ENCODE assay signal across 8 cellular contexts in the genomic region with DNA sequence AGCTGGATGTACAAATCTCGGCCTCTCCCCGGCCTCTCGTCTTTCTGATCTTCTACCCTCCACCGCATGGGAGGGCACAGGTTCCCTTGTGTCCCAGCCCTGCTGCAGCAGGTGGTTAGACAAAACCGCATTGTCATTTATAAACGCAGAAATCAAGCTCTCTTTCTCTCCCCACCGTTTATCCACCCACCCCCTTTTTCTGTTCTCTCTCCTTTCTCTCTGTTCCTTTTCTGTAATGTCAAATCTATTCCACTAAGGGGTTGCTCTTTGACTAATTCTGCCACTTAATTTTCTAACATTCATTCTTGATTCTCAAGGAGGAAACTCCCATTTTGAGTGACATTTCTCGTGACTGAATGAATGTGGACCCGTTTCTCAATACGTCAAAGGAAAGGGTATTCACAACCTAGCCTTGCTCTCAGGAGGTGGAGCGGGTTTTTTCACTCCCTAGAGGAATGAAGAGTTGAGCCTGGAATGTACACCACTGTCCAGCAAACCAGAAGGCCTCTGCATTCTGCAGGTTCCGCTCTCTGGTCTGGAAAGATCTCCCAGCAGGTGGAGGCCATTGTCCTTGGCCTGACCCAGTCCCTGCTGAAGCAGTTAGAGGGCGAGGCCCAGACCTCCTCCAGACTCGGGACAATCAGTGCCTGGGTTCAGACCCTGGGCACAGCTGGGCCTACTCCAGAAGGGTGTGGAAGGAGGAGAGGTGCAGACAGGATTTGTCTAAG.
A peak's percentile ranks its signal among the peaks of the same experiment; 100 is the strongest.
DNase-seq lines count a peak whose midpoint lies in the region; ATAC-seq lines count a peak whose summit lies in the region.

No MANE protein-coding gene starts in this region.

- intact Hi-C loops in activated CD4-positive, alpha-beta T cell treated with anti-CD3 and anti-CD28 coated beads for 36 hours (cut with DNase I, micrococcal nuclease): loop anchor here (1.0 kb wide), 7 partner anchors 20 to 249 kb away; a partner anchor contains a TSS

- H3K4me3 Mint-ChIP-seq in activated CD4-positive, alpha-beta T cell treated with anti-CD3 and anti-CD28 coated beads for 36 hours: peak overlapping the region; percentile 50
- peak overlapping the region; percentile 80 for H3K4me3 Mint-ChIP-seq in T-helper 2 cell treated with Interferon-gamma antibody and Interleukin-4, amounts not matched to agents 5 μg/mL and 100 μg/mL, for 36 hours
- H3K4me3 Mint-ChIP-seq in naive thymus-derived CD8-positive, alpha-beta T cell: peak overlapping the region; percentile 46 to 78 (median 60)

- peaks cover 47% of the 10 kb centered on the region for H3K4me1 Mint-ChIP-seq in activated CD4-positive, alpha-beta T cell treated with anti-CD3 and anti-CD28 coated beads for 36 hours
- peaks cover 29% of the 10 kb centered on the region for H3K4me1 Mint-ChIP-seq in T-helper 2 cell treated with Interferon-gamma antibody and Interleukin-4, amounts not matched to agents 5 μg/mL and 100 μg/mL, for 36 hours (ENCODE audit: low read depth)
- H3K4me1 Mint-ChIP-seq in naive thymus-derived CD8-positive, alpha-beta T cell: peaks cover 8 to 35% (median 27%) of the 10 kb centered on the region in 4 donors

- H3K9me3 Mint-ChIP-seq in activated CD4-positive, alpha-beta T cell treated with anti-CD3 and anti-CD28 coated beads for 36 hours (ENCODE audit: low read depth): no peaks in the 10 kb centered on the region
- H3K9me3 Mint-ChIP-seq in T-helper 2 cell treated with Interferon-gamma antibody and Interleukin-4, amounts not matched to agents 5 μg/mL and 100 μg/mL, for 36 hours: no peaks in the 10 kb centered on the region
- H3K9me3 Mint-ChIP-seq in naive thymus-derived CD8-positive, alpha-beta T cell: no peaks in the 10 kb centered on the region

- H3K27me3 Mint-ChIP-seq in activated CD4-positive, alpha-beta T cell treated with anti-CD3 and anti-CD28 coated beads for 36 hours: peaks cover 4% of the 10 kb centered on the region
- H3K27me3 Mint-ChIP-seq in T-helper 2 cell treated with Interferon-gamma antibody and Interleukin-4, amounts not matched to agents 5 μg/mL and 100 μg/mL, for 36 hours (ENCODE audit: low read depth): no peaks in the 10 kb centered on the region
- no peaks in the 10 kb centered on the region for H3K27me3 Mint-ChIP-seq in naive thymus-derived CD8-positive, alpha-beta T cell

- no peaks in the 10 kb centered on the region for H3K36me3 Mint-ChIP-seq in activated CD4-positive, alpha-beta T cell treated with anti-CD3 and anti-CD28 coated beads for 36 hours (ENCODE audit: low read depth)
- H3K36me3 Mint-ChIP-seq in T-helper 2 cell treated with Interferon-gamma antibody and Interleukin-4, amounts not matched to agents 5 μg/mL and 100 μg/mL, for 36 hours (ENCODE audit: low read depth): no peaks in the 10 kb centered on the region
- H3K36me3 Mint-ChIP-seq in naive thymus-derived CD8-positive, alpha-beta T cell: no peaks in the 10 kb centered on the region

- CTCF ChIA-PET in activated CD4-positive, alpha-beta T cell treated with anti-CD3 and anti-CD28 coated beads for 36 hours (lab: Charles Lee): interaction anchor here (1.0 to 2.1 kb wide), 4 partner anchors 24 to 132 kb away, joined by 3 to 16 read pairs (median 3); no protein-coding TSS in a partner anchor

- peak overlapping the region; percentile 73 for H3K27ac Mint-ChIP-seq in activated CD4-positive, alpha-beta T cell treated with anti-CD3 and anti-CD28 coated beads for 36 hours
- H3K27ac Mint-ChIP-seq in T-helper 2 cell treated with Interferon-gamma antibody and Interleukin-4, amounts not matched to agents 5 μg/mL and 100 μg/mL, for 36 hours: peak overlapping the region; percentile 89
- peak overlapping the region in 5 of 10 donors; percentile 61 to 86 (median 78) for H3K27ac Mint-ChIP-seq in naive thymus-derived CD8-positive, alpha-beta T cell

- POLR2A ChIA-PET in activated CD4-positive, alpha-beta T cell treated with anti-CD3 and anti-CD28 coated beads for 36 hours (lab: Charles Lee): no interaction called here
- POLR2A ChIA-PET in naive thymus-derived CD8-positive, alpha-beta T cell (lab: Charles Lee): no interaction called here

- DNase-seq in activated CD4-positive, alpha-beta T cell treated with anti-CD3 and anti-CD28 coated beads for 36 hours: peak; percentile 70
- DNase-seq in activated CD4-positive, alpha-beta T cell treated with anti-CD3 and anti-CD28 coated beads for 1 hour: no peak
- peak; percentile 59 for DNase-seq in T-helper 2 cell treated with Interferon-gamma antibody and Interleukin-4, amounts not matched to agents 5 μg/mL and 100 μg/mL, for 36 hours (ENCODE audit: low spot score)
- DNase-seq in naive thymus-derived CD8-positive, alpha-beta T cell: peak in 1 of 10 donors; percentile 21
- DNase-seq in NCI-H1436 treated with DMSO at 0.1 percent for 48 hours (lab: John Stamatoyannopoulos, UW) (no peak), NCI-H1694 (lab: John Stamatoyannopoulos, UW) (no peak), occipital lobe (lab: John Stamatoyannopoulos, UW) (no peak)

- peak; percentile 85 for ATAC-seq in activated CD4-positive, alpha-beta T cell treated with anti-CD3 and anti-CD28 coated beads for 36 hours
- peak; percentile 57 for ATAC-seq in HG02840 (IDR thresholded peaks at IDR 0.05; ENCODE audit: low FRiP score, unreplicated experiment)
- peak; percentile 67 to 70 for ATAC-seq in naive thymus-derived CD8-positive, alpha-beta T cell

Comparison
In these comparisons a context has a peak if more than half of its experiments do, and no peak if none do; other contexts are left out.
1. DNase-seq: peak in activated CD4-positive, alpha-beta T cell treated with anti-CD3 and anti-CD28 coated beads for 36 hours (single experiment) and T-helper 2 cell treated with Interferon-gamma antibody and Interleukin-4, amounts not matched to agents 5 μg/mL and 100 μg/mL, for 36 hours (single experiment); none in activated CD4-positive, alpha-beta T cell treated with anti-CD3 and anti-CD28 coated beads for 1 hour (single experiment), NCI-H1436 treated with DMSO at 0.1 percent for 48 hours (single experiment), NCI-H1694 (single experiment) and occipital lobe (single experiment).
2. Peak in every context shown above with its lines, with median percentiles within 50 percentile points of each other: ATAC-seq and H3K4me3 Mint-ChIP-seq.